In genomic region chr15:70526221-70526973, GRCh38 we compare ENCODE assay signal across 1 cellular context.
TF ChIP-seq lines count a peak whose summit lies in the region.

No MANE protein-coding gene starts in this region.

TF ChIP-seq in A549, 52 proteins besides CTCF, POLR2A, EP300 and RAD21 (continued from another document):
- no peak for TF ChIP-seq ATOH8 (CRISPR knock-in tag; IDR thresholded peaks at IDR 0.05; ENCODE audit: low read depth)
- no peak for TF ChIP-seq SREBF2 (IDR thresholded peaks at IDR 0.05)
- no peak for TF ChIP-seq NPAS2 (CRISPR knock-in tag; IDR thresholded peaks at IDR 0.05; ENCODE audit: borderline replicate concordance)
- no peak for TF ChIP-seq EHMT2 (IDR thresholded peaks at IDR 0.05; ENCODE audit: low read depth)
